Comparison of ENCODE assay signal across 2 cellular contexts in genomic region chr10:132554991-132555647, GRCh38.
TF ChIP-seq lines count a peak whose summit lies in the region.

No MANE protein-coding gene starts in this region.

TF ChIP-seq in GM12891, 5 proteins besides CTCF, POLR2A, EP300 and RAD21:
- no peak for TF ChIP-seq POU2F2 (IDR thresholded peaks at IDR 0.05; ENCODE audit: low read depth, low read length)
- no peak for TF ChIP-seq SPI1 (IDR thresholded peaks at IDR 0.05; ENCODE audit: low read depth, low read length)
- TF ChIP-seq TAF1 (IDR thresholded peaks at IDR 0.05; ENCODE audit: low read depth, low read length) = no peak
- no peak for TF ChIP-seq PAX5 (IDR thresholded peaks at IDR 0.05; ENCODE audit: insufficient read depth, low read length, severe bottlenecking)
- no peak for TF ChIP-seq POLR2AphosphoS5 (IDR thresholded peaks at IDR 0.05; ENCODE audit: low read depth, low read length)

TF ChIP-seq in GM12878, 131 proteins besides CTCF, POLR2A, EP300 and RAD21 (continued from another document):
- TF ChIP-seq NFIC (IDR thresholded peaks at IDR 0.05; ENCODE audit: low read depth, low read length) (no peak), REST (IDR thresholded peaks at IDR 0.05; ENCODE audit: low read depth, low read length) (no peak), USF2 (IDR thresholded peaks at IDR 0.05; ENCODE audit: borderline replicate concordance, low read depth, low read length) (no peak), ZNF622 (IDR thresholded peaks at IDR 0.05) (no peak), CUX1 (IDR thresholded peaks at IDR 0.05; ENCODE audit: insufficient replicate concordance, low read depth, low read length) (no peak), NFYA (IDR thresholded peaks at IDR 0.05; ENCODE audit: borderline replicate concordance, low read depth, low read length) (no peak), STAT1 (conservative IDR thresholded peaks at IDR 0.05) (no peak), CREM (IDR thresholded peaks at IDR 0.05; ENCODE audit: low read depth) (no peak), SRF (IDR thresholded peaks at IDR 0.05; ENCODE audit: low read depth in 2 of 2, low read length in 2 of 2) (no peak), ZBED1 (IDR thresholded peaks at IDR 0.05; ENCODE audit: borderline replicate concordance) (no peak), NBN (IDR thresholded peaks at IDR 0.05) (no peak), BCL11A (IDR thresholded peaks at IDR 0.05; ENCODE audit: low read depth, low read length) (no peak), ZNF207 (IDR thresholded peaks at IDR 0.05; ENCODE audit: borderline replicate concordance) (no peak)
